In genomic region chr6:43355862-43356590, GRCh38 we compare ENCODE assay signal across 10 cellular contexts. TPM values are rescaled to one million over a fixed set of nuclear protein-coding genes. Genes with fewer than 3 reads are reported as not detected.
DNase-seq lines count a peak whose midpoint lies in the region; ATAC-seq and TF ChIP-seq lines count a peak whose summit lies in the region.
"Had no signal": no experiment of that assay in that cellular context is flagged by ENCODE, and none has a peak within 500 bp of the region (broad histone marks: within the 10 kb centered on the region; RNA-seq: fewer than 3 reads in every experiment).

No MANE protein-coding gene starts in this region.

- intact Hi-C loops in Calu3 (cut with micrococcal nuclease; ENCODE audit: unreplicated experiment), result no loop called here

- H3K27me3 Mint-ChIP-seq in Calu3 (ENCODE audit: unreplicated experiment), result no peaks in the 10 kb centered on the region
- H3K27me3 Mint-ChIP-seq: naive thymus-derived CD4-positive, alpha-beta T cell had no signal

- TF ChIP-seq CTCF in Calu3 (IDR thresholded peaks at IDR 0.05; ENCODE audit: unreplicated experiment) (no peak), HL-60 (IDR thresholded peaks at IDR 0.05; ENCODE audit: insufficient read depth, low read length) (peak; percentile 6), astrocyte of the cerebellum (IDR thresholded peaks at IDR 0.05; ENCODE audit: low read depth, low read length, missing control alignments) (peak; percentile 26)

- peaks cover 4% of the 10 kb centered on the region for H3K36me3 Mint-ChIP-seq in Calu3 (ENCODE audit: insufficient read depth, unreplicated experiment)

- no peak overlapping the region for H3K4me3 Mint-ChIP-seq in Calu3 (ENCODE audit: low read depth, unreplicated experiment)
- H3K4me3 Mint-ChIP-seq: naive thymus-derived CD4-positive, alpha-beta T cell had no signal

- CTCF ChIA-PET in Calu3 (lab: Charles Lee), result interaction anchor here (0.6 to 2.0 kb wide), 6 partner anchors 41 to 151 kb away, joined by 3 to 8 read pairs (median 4); partner anchors contain the start of gene CRIP3

- DNase-seq in Calu3 (peak; percentile 19), HL-60 (ENCODE audit: low read depth in 1 of 2, low spot score in 1 of 2) (peak in 1 of 2 experiments; percentile 12), astrocyte of the cerebellum (ENCODE audit: low read depth) (no peak), left lobe of liver (ENCODE audit: low spot score) (no peak), NCI-H2171 treated with DMSO at 0.1 percent for 48 hours (lab: John Stamatoyannopoulos, UW) (no peak)
- no peak for DNase-seq in activated CD8-positive, alpha-beta memory T cell treated with anti-CD3 and anti-CD28 coated beads, Interleukin-2, amount 50 U/mL, for 4 hours
- DNase-seq: naive thymus-derived CD4-positive, alpha-beta T cell; NCI-H748 treated with DMSO at 0.1 percent for 48 hours had no signal

- in situ Hi-C loops in astrocyte of the cerebellum (cut with HindIII; ENCODE audit: low sequenced_read_pairs), result no loop called here

- no peak overlapping the region for H3K27ac Mint-ChIP-seq in Calu3 (ENCODE audit: unreplicated experiment)

- no peak overlapping the region for H3K27ac ChIP-seq in HL-60 (replicated peaks)

- H3K4me3 ChIP-seq in HL-60 (replicated peaks; ENCODE audit: insufficient read depth, low read length) (no peak overlapping the region), astrocyte of the cerebellum (ENCODE audit: low read depth, low read length) (no peak overlapping the region)

- ATAC-seq in left lobe of liver, result peak; percentile 88
- ATAC-seq in GM19395 (IDR thresholded peaks at IDR 0.05; ENCODE audit: unreplicated experiment), result no peak
- no peak for ATAC-seq in activated CD4-positive, CD25-positive, alpha-beta regulatory T cell treated with anti-CD3 and anti-CD28 coated beads, Interleukin-2, amount 50 U/mL, for 24 hours
- ATAC-seq: naive thymus-derived CD4-positive, alpha-beta T cell had no signal

- no peaks in the 10 kb centered on the region for H3K9me3 Mint-ChIP-seq in Calu3 (ENCODE audit: low read depth, unreplicated experiment)
- H3K9me3 Mint-ChIP-seq: naive thymus-derived CD4-positive, alpha-beta T cell had no signal

- no peaks in the 10 kb centered on the region for H3K4me1 Mint-ChIP-seq in Calu3 (ENCODE audit: low read depth, unreplicated experiment)

- no TSS peak for BruUV-seq in Calu3 (replicated peaks; lab: Mats Ljungman, UMichigan)

- H3K27me3 ChIP-seq in HL-60 (ENCODE audit: insufficient read depth, poor library complexity, severe bottlenecking), result no peaks in the 10 kb centered on the region

RNA-seq across cellular contexts. Expression of gene ZNF318, which starts 13.4 kb away (rescaled TPM):
- 14.7 and 15.8 TPM in 2 replicates for total RNA-seq in Calu3 (2022)
- 9.4 TPM for total RNA-seq in left lobe of liver

RNA-seq across cellular contexts. Expression of gene CRIP3, which starts 47.4 kb away (rescaled TPM):
- 2.3 and 5.4 TPM in 2 replicates for total RNA-seq in Calu3 (2022)
- 8.4 TPM for total RNA-seq in left lobe of liver

RNA-seq across cellular contexts. Expression of gene SLC22A7, which starts 58.0 kb away (rescaled TPM):
- total RNA-seq in Calu3 (2022), result not detected in 2 replicates
- total RNA-seq in left lobe of liver, result 269 TPM
- total RNA-seq: naive thymus-derived CD4-positive, alpha-beta T cell had no signal

Comparison
In these comparisons a context has a peak if more than half of its experiments do, and no peak if none do; other contexts are left out.
1. RNA of gene SLC22A7, which starts 58.0 kb away (total RNA-seq): 269 TPM in left lobe of liver (single experiment); not detected in Calu3; every median in the first group is over 100 times any median in the second.